Comparison of ENCODE assay signal across 8 cellular contexts in genomic region chr19:32691291-32691951, GRCh38. TPM values are rescaled to one million over a fixed set of nuclear protein-coding genes. Genes with fewer than 3 reads are reported as not detected.
DNase-seq lines count a peak whose midpoint lies in the region; ATAC-seq and TF ChIP-seq lines count a peak whose summit lies in the region.

Gene NUDT19, plus strand, starts transcription at chr19:32691821. Its CDS starts 140 bp downstream, at chr19:32691961.

- H3K9me3 Mint-ChIP-seq in stimulated activated effector memory CD8-positive, alpha-beta T cell treated with anti-CD3 and anti-CD28 coated beads, Interleukin-12 subunit alpha, Interleukin-12 subunit beta, amount 100 ng/mL, for 72 hours = no peaks in the 10 kb centered on the region

- H3K36me3 ChIP-seq in HUES64 (ENCODE audit: insufficient read depth, low read length) (no peaks in the 10 kb centered on the region), OCI-LY7 (ENCODE audit: insufficient read depth, low read length) (peaks cover 5% of the 10 kb centered on the region; the same call in 1 of the 2 replicates), esophagus (ENCODE audit: control insufficient read depth in 2 of 2, insufficient read depth in 2 of 2, low read length in 1 of 2) (no peaks in the 10 kb centered on the region), muscle layer of duodenum (ENCODE audit: control insufficient read depth in 1 of 2, insufficient read depth in 2 of 2, low read length in 2 of 2) (no peaks in the 10 kb centered on the region)

- peak within 1 kb of the TSS; percentile 75 for H3K9ac ChIP-seq in HUES64 (ENCODE audit: low read depth, low read length)

- H3K36me3 Mint-ChIP-seq in stimulated activated effector memory CD8-positive, alpha-beta T cell treated with anti-CD3 and anti-CD28 coated beads, Interleukin-12 subunit alpha, Interleukin-12 subunit beta, amount 100 ng/mL, for 72 hours = peaks cover 30% of the 10 kb centered on the region

- CTCF ChIA-PET in OCI-LY7 (lab: Charles Lee; ENCODE audit: unreplicated experiment) = no interaction called here

- peaks cover 13% of the 10 kb centered on the region; the same call in 1 of the 2 replicates for H3K79me2 ChIP-seq in OCI-LY7 (ENCODE audit: insufficient read depth, low read depth, low read length)

- peaks cover 51% of the 10 kb centered on the region for H3K4me1 Mint-ChIP-seq in stimulated activated effector memory CD8-positive, alpha-beta T cell treated with anti-CD3 and anti-CD28 coated beads, Interleukin-12 subunit alpha, Interleukin-12 subunit beta, amount 100 ng/mL, for 72 hours

- H3K4me2 ChIP-seq in OCI-LY7 (ENCODE audit: low read length) = peak within 1 kb of the TSS; percentile 82

- H3K4me3 ChIP-seq in HUES64 (ENCODE audit: low read length) (peak within 1 kb of the TSS; percentile 62), OCI-LY7 (ENCODE audit: low read depth, low read length, poor library complexity, severe bottlenecking) (peak within 1 kb of the TSS; percentile 72), esophagus (ENCODE audit: low read depth in 1 of 2, low read length in 2 of 2) (peak within 1 kb of the TSS; percentile 87 to 92), muscle layer of duodenum (ENCODE audit: low read depth in 1 of 2, low read length in 2 of 2) (peak within 1 kb of the TSS; percentile 73 to 87)

- H3K9me3 ChIP-seq in HUES64 (ENCODE audit: insufficient read depth, low read depth, low read length) (no peaks in the 10 kb centered on the region), OCI-LY7 (ENCODE audit: low read length) (no peaks in the 10 kb centered on the region), esophagus (ENCODE audit: control insufficient read depth in 2 of 2, insufficient read depth in 1 of 2, low read depth in 1 of 2, low read length in 1 of 2) (no peaks in the 10 kb centered on the region), muscle layer of duodenum (ENCODE audit: control insufficient read depth in 1 of 2, low read length in 2 of 2) (no peaks in the 10 kb centered on the region)

- no peaks in the 10 kb centered on the region for H4K20me1 ChIP-seq in OCI-LY7 (ENCODE audit: insufficient read depth, low read length)

- 24% methylated on average over 32 of the region's 32 CpGs for WGBS in HUES64
- 5% methylated on average over 32 of the region's 32 CpGs for WGBS in esophagus, 2 donors

- peak within 1 kb of the TSS; percentile 93 for H3K4me3 Mint-ChIP-seq in stimulated activated effector memory CD8-positive, alpha-beta T cell treated with anti-CD3 and anti-CD28 coated beads, Interleukin-12 subunit alpha, Interleukin-12 subunit beta, amount 100 ng/mL, for 72 hours

- BruUV-seq in OCI-LY7 (replicated peaks; lab: Mats Ljungman, UMichigan) = no TSS peak

- ATAC-seq in GM21515 (IDR thresholded peaks at IDR 0.05; ENCODE audit: unreplicated experiment) = peak; percentile 88
- ATAC-seq in stimulated activated effector memory CD8-positive, alpha-beta T cell treated with anti-CD3 and anti-CD28 coated beads, Interleukin-12 subunit alpha, Interleukin-12 subunit beta, amount 100 ng/mL, for 72 hours = peak; percentile 86

- POLR2A ChIA-PET in OCI-LY7 (lab: Charles Lee) = interaction anchor here (1.0 kb wide), 1 partner anchor 20 kb away, joined by 4 read pairs; no protein-coding TSS in a partner anchor

- H2AFZ ChIP-seq in OCI-LY7 (ENCODE audit: low read length) = peak within 1 kb of the TSS; percentile 66; the same call in 1 of the 2 replicates

- peak; percentile 69 for DNase-seq in DMS114 treated with DMSO at 0.1 percent for 48 hours (lab: John Stamatoyannopoulos, UW; ENCODE audit: unreplicated experiment)
- peak; percentile 83 for DNase-seq in OCI-LY7 (ENCODE audit: low spot score)
- DNase-seq in activated T-cell treated with anti-CD3 and anti-CD28 coated beads, Interleukin-2, amount 50 U/mL, for 1 hour = peak; percentile 80
- DNase-seq in stimulated activated effector memory CD8-positive, alpha-beta T cell treated with anti-CD3 and anti-CD28 coated beads, Interleukin-12 subunit alpha, Interleukin-12 subunit beta, amount 100 ng/mL, for 72 hours (ENCODE audit: low spot score in 2 of 2) = peak; percentile 63 to 90

- no peak for TF ChIP-seq CTCF in OCI-LY7 (conservative IDR thresholded peaks at IDR 0.05; ENCODE audit: low read length)

- H3K9me2 ChIP-seq in OCI-LY7 (ENCODE audit: insufficient read depth, low read length) = no peaks in the 10 kb centered on the region

- no peak within 1 kb of the TSS for H3K27ac ChIP-seq in HUES64 (ENCODE audit: low read depth, low read length)
- peak within 1 kb of the TSS; percentile 32 for H3K27ac ChIP-seq in OCI-LY7 (ENCODE audit: low read depth, low read length, poor library complexity, severe bottlenecking)
- H3K27ac ChIP-seq in esophagus (ENCODE audit: low read depth in 2 of 2, low read length in 1 of 2) = peak within 1 kb of the TSS; percentile 90 to 96
- H3K27ac ChIP-seq in muscle layer of duodenum (ENCODE audit: low read length) = peak within 1 kb of the TSS; percentile 50

- H3K27ac Mint-ChIP-seq in stimulated activated effector memory CD8-positive, alpha-beta T cell treated with anti-CD3 and anti-CD28 coated beads, Interleukin-12 subunit alpha, Interleukin-12 subunit beta, amount 100 ng/mL, for 72 hours = peak within 1 kb of the TSS; percentile 96

- H3K27me3 ChIP-seq in HUES64 (ENCODE audit: insufficient read depth, low read length) (peaks cover 22% of the 10 kb centered on the region), esophagus (ENCODE audit: control insufficient read depth in 1 of 2, insufficient read depth in 2 of 2, low read length in 2 of 2) (no peaks in the 10 kb centered on the region), muscle layer of duodenum (ENCODE audit: low read depth, low read length) (no peaks in the 10 kb centered on the region)

- intact Hi-C loops in OCI-LY7 (cut with micrococcal nuclease; ENCODE audit: unreplicated experiment) = no loop called here

- H3K4me1 ChIP-seq in HUES64 (ENCODE audit: insufficient read depth, low read length) = peaks cover 3% of the 10 kb centered on the region; the same call in 1 of the 2 replicates
- peaks cover 23% of the 10 kb centered on the region for H3K4me1 ChIP-seq in OCI-LY7 (ENCODE audit: insufficient read depth, low read length, poor library complexity, severe bottlenecking)
- H3K4me1 ChIP-seq in esophagus (ENCODE audit: control insufficient read depth in 2 of 2, insufficient read depth in 2 of 2, low read length in 1 of 2) = peaks cover 0 to 15% of the 10 kb centered on the region in 2 donors
- H3K4me1 ChIP-seq in muscle layer of duodenum (ENCODE audit: control insufficient read depth in 1 of 2, insufficient read depth in 2 of 2, low read length in 2 of 2) = peaks cover 8 to 37% of the 10 kb centered on the region in 2 donors

RNA-seq across cellular contexts. Expression of gene NUDT19, which starts in this region (rescaled TPM):
- polyA plus RNA-seq in HUES64 (2013, experiment 1 of 2) = 2.5 TPM
- polyA plus RNA-seq in HUES64 (2013, experiment 2 of 2) = 3.8 TPM
- 3.4 and 3.9 TPM in 2 replicates for total RNA-seq in OCI-LY7 (2014; rRNA removed; shearing (Covaris generic))
- 5.4 and 6.8 TPM in 2 replicates for total RNA-seq in OCI-LY7 (2022)
- polyA plus RNA-seq in esophagus = 1 to 10 TPM; 8.5 to 8.6 TPM
